ENCODE assay signal across 20 cellular contexts in the genomic region with DNA sequence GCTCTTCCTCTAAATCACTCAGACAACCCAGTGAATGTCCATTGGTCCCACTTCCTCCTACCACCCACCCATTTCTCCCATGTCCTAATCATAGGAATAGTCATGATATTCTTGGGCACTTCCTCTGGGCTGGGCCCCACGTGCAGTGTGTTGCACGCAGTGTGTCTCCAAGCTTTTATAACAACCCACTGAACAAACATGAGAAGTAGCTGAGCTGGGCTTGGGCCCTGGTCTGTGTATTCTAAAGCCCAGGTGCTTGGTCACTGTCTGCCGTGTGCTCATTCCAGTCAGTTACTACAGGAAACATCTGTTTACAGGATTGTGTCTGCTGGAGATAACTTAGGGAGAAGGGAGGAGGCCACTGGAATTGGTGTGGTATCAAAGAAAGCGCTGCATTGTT.
DNase-seq lines count a peak whose midpoint lies in the region; TF ChIP-seq lines count a peak whose summit lies in the region.
"Had no signal": no experiment of that assay in that cellular context is flagged by ENCODE, and none has a peak within 500 bp of the region (broad histone marks: within the 10 kb centered on the region; RNA-seq: fewer than 3 reads in every experiment).

No MANE protein-coding gene starts in this region.

- TF ChIP-seq CTCF in CD14-positive monocyte (IDR thresholded peaks at IDR 0.05) = no peak
- TF ChIP-seq CTCF in left ventricle myocardium inferior (IDR thresholded peaks at IDR 0.05; ENCODE audit: borderline replicate concordance) = no peak
- TF ChIP-seq CTCF in esophagus muscularis mucosa (IDR thresholded peaks at IDR 0.05) = no peak

- H3K4me1 ChIP-seq in left ventricle myocardium inferior = peaks cover 27% of the 10 kb centered on the region
- H3K4me1 ChIP-seq in muscle layer of duodenum (ENCODE audit: control insufficient read depth in 1 of 2, insufficient read depth in 2 of 2, low read length in 2 of 2) = peaks cover 0 to 9% of the 10 kb centered on the region in 2 donors
- H3K4me1 ChIP-seq in esophagus muscularis mucosa = peaks cover 11 to 30% (median 19%) of the 10 kb centered on the region in 4 donors
- H3K4me1 ChIP-seq: body of pancreas had no signal

- DNase-seq in CD14-positive monocyte (ENCODE audit: low spot score) = no peak
- DNase-seq in UCSD-AML1 (lab: John Stamatoyannopoulos, UW; ENCODE audit: unreplicated experiment) = peak; percentile 32
- DNase-seq in left ventricle myocardium inferior = peak; percentile 20
- no peak for DNase-seq in esophagus muscularis mucosa (ENCODE audit: extremely low spot score)
- DNase-seq in head of caudate nucleus = no peak
- DNase-seq in T1000 (lab: John Stamatoyannopoulos, UW) = no peak
- no peak for DNase-seq in anterior cingulate cortex (lab: John Stamatoyannopoulos, UW)
- DNase-seq: activated CD4-positive, alpha-beta T cell treated with anti-CD3 and anti-CD28 coated beads for 48 hours; activated naive CD4-positive, alpha-beta T cell treated with anti-CD3 and anti-CD28 coated beads, Interleukin-2, amount 50 U/mL, for 16 hours; activated T-cell treated with anti-CD3 and anti-CD28 coated beads for 4 hours; GM23248; NCI-H1105; NCI-H446 treated with DMSO at 0.1 percent for 48 hours had no signal

- H3K36me3 Mint-ChIP-seq in CD14-positive monocyte = no peaks in the 10 kb centered on the region
- H3K36me3 Mint-ChIP-seq: natural killer cell treated with Interleukin-12 subunit alpha and Interleukin-12 subunit beta and Interleukin-15 and Interleukin-18, amount 100 ng/mL, for 72 hours had no signal

- TF ChIP-seq POLR2A in esophagus muscularis mucosa (IDR thresholded peaks at IDR 0.05; ENCODE audit: low read depth) = no peak

- intact Hi-C loops in CD14-positive monocyte (cut with micrococcal nuclease) = no loop called here
- intact Hi-C loops in left ventricle myocardium inferior (cut with micrococcal nuclease) = no loop called here
- intact Hi-C loops in esophagus muscularis mucosa (cut with DNase I) = no loop called here
- intact Hi-C loops in head of caudate nucleus (cut with DNase I) = no loop called here

- WGBS in esophagus muscularis mucosa = 68% methylated on average over 4 of the region's 4 CpGs

- H3K9me3 ChIP-seq in left ventricle myocardium inferior (replicated peaks) (no peaks in the 10 kb centered on the region), muscle layer of duodenum (ENCODE audit: control insufficient read depth in 1 of 2, low read length in 2 of 2) (no peaks in the 10 kb centered on the region), esophagus muscularis mucosa (no peaks in the 10 kb centered on the region)
- H3K9me3 ChIP-seq: body of pancreas had no signal

- H3K27me3 Mint-ChIP-seq in CD14-positive monocyte (ENCODE audit: low read depth in 3 of 3) = peaks cover 0 to 4% (median 3%) of the 10 kb centered on the region in 3 donors
- H3K27me3 Mint-ChIP-seq: stimulated activated naive CD8-positive, alpha-beta T cell treated with anti-CD3 and anti-CD28 coated beads, Interleukin-15, Interleukin-2, amounts not matched to agents 100 ng/mL and 50 ng/mL, for 24 hours had no signal

- H3K27me3 ChIP-seq in left ventricle myocardium inferior (ENCODE audit: low read depth) (no peaks in the 10 kb centered on the region), muscle layer of duodenum (ENCODE audit: low read depth, low read length) (no peaks in the 10 kb centered on the region), esophagus muscularis mucosa (no peaks in the 10 kb centered on the region)
- H3K27me3 ChIP-seq: body of pancreas had no signal

- H3K9me3 Mint-ChIP-seq in CD14-positive monocyte = peaks cover 0 to 2% (median 0%) of the 10 kb centered on the region in 7 donors
- H3K9me3 Mint-ChIP-seq: natural killer cell treated with Interleukin-12 subunit alpha and Interleukin-12 subunit beta and Interleukin-15 and Interleukin-18, amount 100 ng/mL, for 72 hours; stimulated activated naive CD8-positive, alpha-beta T cell treated with anti-CD3 and anti-CD28 coated beads, Interleukin-15, Interleukin-2, amounts not matched to agents 100 ng/mL and 50 ng/mL, for 24 hours; T-helper 2 cell treated with Interferon-gamma antibody and Interleukin-4, amounts not matched to agents 5 μg/mL and 100 μg/mL, for 36 hours had no signal

- H3K27ac Mint-ChIP-seq in CD14-positive monocyte = peak overlapping the region in 5 of 7 donors; percentile 23 to 81 (median 55)
- H3K27ac Mint-ChIP-seq: natural killer cell treated with Interleukin-12 subunit alpha and Interleukin-12 subunit beta and Interleukin-15 and Interleukin-18, amount 100 ng/mL, for 72 hours; stimulated activated naive CD8-positive, alpha-beta T cell treated with anti-CD3 and anti-CD28 coated beads, Interleukin-15, Interleukin-2, amounts not matched to agents 100 ng/mL and 50 ng/mL, for 24 hours; T-helper 2 cell treated with Interferon-gamma antibody and Interleukin-4, amounts not matched to agents 5 μg/mL and 100 μg/mL, for 36 hours had no signal

- H3K4me1 Mint-ChIP-seq in CD14-positive monocyte = peaks cover 38% of the 10 kb centered on the region

- peak overlapping the region; percentile 55 for H3K27ac ChIP-seq in left ventricle myocardium inferior (replicated peaks)
- H3K27ac ChIP-seq in muscle layer of duodenum (ENCODE audit: low read length) = peak overlapping the region; percentile 34
- peak overlapping the region in 1 of 4 donors; percentile 4 for H3K27ac ChIP-seq in esophagus muscularis mucosa (replicated peaks in 1 of 4)
- H3K27ac ChIP-seq: body of pancreas, GM23248, HL-60, KMS-11 had no signal

- TF ChIP-seq EP300 in esophagus muscularis mucosa (IDR thresholded peaks at IDR 0.05) = no peak

- H3K4me3 Mint-ChIP-seq in CD14-positive monocyte = peak overlapping the region in 1 of 2 donors; percentile 65
- H3K4me3 Mint-ChIP-seq: natural killer cell treated with Interleukin-12 subunit alpha and Interleukin-12 subunit beta and Interleukin-15 and Interleukin-18, amount 100 ng/mL, for 72 hours; stimulated activated naive CD8-positive, alpha-beta T cell treated with anti-CD3 and anti-CD28 coated beads, Interleukin-15, Interleukin-2, amounts not matched to agents 100 ng/mL and 50 ng/mL, for 24 hours; T-helper 2 cell treated with Interferon-gamma antibody and Interleukin-4, amounts not matched to agents 5 μg/mL and 100 μg/mL, for 36 hours had no signal

- H3K36me3 ChIP-seq in left ventricle myocardium inferior (no peaks in the 10 kb centered on the region), muscle layer of duodenum (ENCODE audit: control insufficient read depth in 1 of 2, insufficient read depth in 2 of 2, low read length in 2 of 2) (no peaks in the 10 kb centered on the region), esophagus muscularis mucosa (peaks cover 0 to 13% (median 2%) of the 10 kb centered on the region in 4 donors)

- H3K4me3 ChIP-seq in left ventricle myocardium inferior = no peak overlapping the region
- no peak overlapping the region for H3K4me3 ChIP-seq in muscle layer of duodenum (ENCODE audit: low read depth in 1 of 2, low read length in 2 of 2)
- H3K4me3 ChIP-seq in esophagus muscularis mucosa = no peak overlapping the region
- H3K4me3 ChIP-seq: body of pancreas, GM23248 had no signal

Comparison
In these comparisons a context has a peak if more than half of its experiments do, and no peak if none do; other contexts are left out.
1. DNase-seq: peak in UCSD-AML1 (single experiment) and left ventricle myocardium inferior (single experiment); none in CD14-positive monocyte (single experiment), esophagus muscularis mucosa (single experiment), head of caudate nucleus (0 of 42), T1000 (single experiment) and anterior cingulate cortex (0 of 58).